ENCODE assay signal across 1 cellular context in the genomic region with DNA sequence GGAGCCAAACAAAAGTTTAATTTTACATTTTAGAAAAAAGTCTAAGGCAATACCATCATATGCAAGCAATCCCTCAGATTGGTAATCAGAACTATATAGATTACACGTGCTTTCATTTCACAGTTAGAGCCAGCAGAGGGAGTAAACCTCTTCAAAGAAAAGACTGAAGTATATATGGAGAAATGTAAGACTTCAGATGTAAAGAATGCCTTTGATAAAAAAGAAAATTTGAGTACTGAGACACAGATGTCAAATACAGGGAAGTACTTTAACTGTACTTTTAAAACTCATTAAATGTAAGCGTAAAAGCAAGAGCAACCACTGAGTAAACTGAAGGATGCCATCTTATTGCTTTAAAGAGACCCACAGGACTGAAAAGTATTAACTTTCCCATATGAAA.
TF ChIP-seq lines count a peak whose summit lies in the region.

No MANE protein-coding gene starts in this region.

TF ChIP-seq in HepG2, 621 proteins besides CTCF, POLR2A, EP300 and RAD21 (continued from another document):
- no peak for TF ChIP-seq ZNF703 (CRISPR knock-in tag; IDR thresholded peaks at IDR 0.05; ENCODE audit: borderline replicate concordance)
- no peak for TF ChIP-seq PRPF4 (IDR thresholded peaks at IDR 0.05; ENCODE audit: low read depth, low read length, poor library complexity, severe bottlenecking)
- no peak for TF ChIP-seq SAFB2 (CRISPR knock-in tag; IDR thresholded peaks at IDR 0.05; ENCODE audit: borderline replicate concordance, low read depth)
- no peak for TF ChIP-seq CERS6 (CRISPR knock-in tag; IDR thresholded peaks at IDR 0.05)
- no peak for TF ChIP-seq ZNF138 (CRISPR knock-in tag; IDR thresholded peaks at IDR 0.05; ENCODE audit: low read depth)
- no peak for TF ChIP-seq GTF3A (CRISPR knock-in tag; conservative IDR thresholded peaks at IDR 0.05)
- TF ChIP-seq PPARG (CRISPR knock-in tag; conservative IDR thresholded peaks at IDR 0.05): no peak
- TF ChIP-seq HMGA1 (CRISPR knock-in tag; conservative IDR thresholded peaks at IDR 0.05): no peak
- no peak for TF ChIP-seq ZNF616 (CRISPR knock-in tag; IDR thresholded peaks at IDR 0.05; ENCODE audit: low read depth)
- TF ChIP-seq, protein P1, sequence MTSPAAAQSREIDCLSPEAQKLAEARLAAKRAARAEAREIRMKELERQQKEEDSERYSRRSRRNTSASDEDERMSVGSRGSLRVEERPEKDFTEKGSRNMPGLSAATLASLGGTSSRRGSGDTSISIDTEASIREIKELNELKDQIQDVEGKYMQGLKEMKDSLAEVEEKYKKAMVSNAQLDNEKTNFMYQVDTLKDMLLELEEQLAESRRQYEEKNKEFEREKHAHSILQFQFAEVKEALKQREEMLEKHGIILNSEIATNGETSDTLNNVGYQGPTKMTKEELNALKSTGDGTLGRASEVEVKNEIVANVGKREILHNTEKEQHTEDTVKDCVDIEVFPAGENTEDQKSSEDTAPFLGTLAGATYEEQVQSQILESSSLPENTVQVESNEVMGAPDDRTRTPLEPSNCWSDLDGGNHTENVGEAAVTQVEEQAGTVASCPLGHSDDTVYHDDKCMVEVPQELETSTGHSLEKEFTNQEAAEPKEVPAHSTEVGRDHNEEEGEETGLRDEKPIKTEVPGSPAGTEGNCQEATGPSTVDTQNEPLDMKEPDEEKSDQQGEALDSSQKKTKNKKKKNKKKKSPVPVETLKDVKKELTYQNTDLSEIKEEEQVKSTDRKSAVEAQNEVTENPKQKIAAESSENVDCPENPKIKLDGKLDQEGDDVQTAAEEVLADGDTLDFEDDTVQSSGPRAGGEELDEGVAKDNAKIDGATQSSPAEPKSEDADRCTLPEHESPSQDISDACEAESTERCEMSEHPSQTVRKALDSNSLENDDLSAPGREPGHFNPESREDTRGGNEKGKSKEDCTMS (CRISPR knock-in tag; conservative IDR thresholded peaks at IDR 0.05): no peak
TF ChIP-seq in HepG2: peak in this region for 9.
